Comparison of ENCODE assay signal across 1 cellular context in the genomic region with DNA sequence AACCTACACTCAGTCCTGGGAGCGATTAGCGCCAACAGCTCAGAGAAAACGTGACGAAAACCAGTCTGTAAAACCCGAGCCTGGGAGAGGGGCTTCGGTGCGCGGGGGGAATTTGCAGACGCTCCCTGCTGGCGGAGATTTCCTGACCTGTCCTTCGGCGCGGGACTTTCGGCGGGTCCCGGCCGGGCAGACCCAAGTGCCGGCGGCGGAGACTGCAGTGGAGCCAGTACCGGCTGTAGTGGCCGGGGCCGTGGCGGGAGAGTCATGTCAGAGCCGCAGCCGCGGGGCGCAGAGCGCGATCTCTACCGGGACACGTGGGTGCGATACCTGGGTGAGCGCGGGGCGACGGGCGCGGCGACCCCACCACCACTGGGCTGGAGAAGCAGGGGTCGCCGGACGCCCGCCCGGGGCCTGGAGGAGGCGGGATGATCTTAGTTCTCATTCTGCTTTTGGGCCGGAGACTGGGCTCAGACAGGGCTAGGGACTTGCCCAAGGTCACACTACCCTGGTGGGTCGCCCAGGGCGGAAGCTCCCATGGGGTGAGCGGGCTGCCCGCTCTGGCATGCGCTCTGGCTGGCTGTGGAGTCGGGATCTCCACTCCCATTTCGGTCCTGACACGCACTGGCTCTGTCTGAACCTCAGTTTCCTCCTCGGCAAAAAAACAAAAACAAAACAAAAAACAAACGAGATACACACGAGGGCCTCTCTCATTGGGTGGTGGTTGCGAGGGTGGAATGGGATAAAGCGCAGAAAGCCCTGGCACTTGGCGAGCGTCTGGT.
TF ChIP-seq lines count a peak whose summit lies in the region.

A gene with protein sequence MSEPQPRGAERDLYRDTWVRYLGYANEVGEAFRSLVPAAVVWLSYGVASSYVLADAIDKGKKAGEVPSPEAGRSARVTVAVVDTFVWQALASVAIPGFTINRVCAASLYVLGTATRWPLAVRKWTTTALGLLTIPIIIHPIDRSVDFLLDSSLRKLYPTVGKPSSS (plus strand): TSS at position 153 of the 779 bp plus-strand sequence. CDS start 112 bp downstream, at position 265.

TF ChIP-seq in A549, 52 proteins besides CTCF, POLR2A, EP300 and RAD21 (continued from another document):
- TF ChIP-seq, protein P1, sequence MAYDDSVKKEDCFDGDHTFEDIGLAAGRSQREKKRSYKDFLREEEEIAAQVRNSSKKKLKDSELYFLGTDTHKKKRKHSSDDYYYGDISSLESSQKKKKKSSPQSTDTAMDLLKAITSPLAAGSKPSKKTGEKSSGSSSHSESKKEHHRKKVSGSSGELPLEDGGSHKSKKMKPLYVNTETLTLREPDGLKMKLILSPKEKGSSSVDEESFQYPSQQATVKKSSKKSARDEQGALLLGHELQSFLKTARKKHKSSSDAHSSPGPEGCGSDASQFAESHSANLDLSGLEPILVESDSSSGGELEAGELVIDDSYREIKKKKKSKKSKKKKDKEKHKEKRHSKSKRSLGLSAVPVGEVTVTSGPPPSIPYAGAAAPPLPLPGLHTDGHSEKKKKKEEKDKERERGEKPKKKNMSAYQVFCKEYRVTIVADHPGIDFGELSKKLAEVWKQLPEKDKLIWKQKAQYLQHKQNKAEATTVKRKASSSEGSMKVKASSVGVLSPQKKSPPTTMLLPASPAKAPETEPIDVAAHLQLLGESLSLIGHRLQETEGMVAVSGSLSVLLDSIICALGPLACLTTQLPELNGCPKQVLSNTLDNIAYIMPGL (CRISPR knock-in tag; IDR thresholded peaks at IDR 0.05; ENCODE audit: borderline replicate concordance), result 0 out of 2 replicates have a peak, but pooled peaks have one; percentile 28
- TF ChIP-seq, protein P2, sequence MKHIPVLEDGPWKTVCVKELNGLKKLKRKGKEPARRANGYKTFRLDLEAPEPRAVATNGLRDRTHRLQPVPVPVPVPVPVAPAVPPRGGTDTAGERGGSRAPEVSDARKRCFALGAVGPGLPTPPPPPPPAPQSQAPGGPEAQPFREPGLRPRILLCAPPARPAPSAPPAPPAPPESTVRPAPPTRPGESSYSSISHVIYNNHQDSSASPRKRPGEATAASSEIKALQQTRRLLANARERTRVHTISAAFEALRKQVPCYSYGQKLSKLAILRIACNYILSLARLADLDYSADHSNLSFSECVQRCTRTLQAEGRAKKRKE (CRISPR knock-in tag; IDR thresholded peaks at IDR 0.05; ENCODE audit: low read depth), result no peak
- peak; percentile 89 for TF ChIP-seq E2F6 (IDR thresholded peaks at IDR 0.05; ENCODE audit: borderline replicate concordance, low read depth)
- TF ChIP-seq TP53 (CRISPR knock-in tag; IDR thresholded peaks at IDR 0.05), result no peak
- TF ChIP-seq CHD2 (IDR thresholded peaks at IDR 0.05; ENCODE audit: low read length, partially characterized antibody), result no peak
- peak; percentile 69 for TF ChIP-seq MAX (IDR thresholded peaks at IDR 0.05)
- TF ChIP-seq FOXS1 (CRISPR knock-in tag; IDR thresholded peaks at IDR 0.05), result no peak
- no peak for TF ChIP-seq HEYL (CRISPR knock-in tag; IDR thresholded peaks at IDR 0.05)
- TF ChIP-seq PHF8 (IDR thresholded peaks at IDR 0.05; ENCODE audit: borderline replicate concordance, low read depth), result 0 out of 2 replicates have a peak, but pooled peaks have one; percentile 21
- TF ChIP-seq CBX2 (IDR thresholded peaks at IDR 0.05; ENCODE audit: borderline replicate concordance, low read depth), result no peak
- TF ChIP-seq, protein P3, sequence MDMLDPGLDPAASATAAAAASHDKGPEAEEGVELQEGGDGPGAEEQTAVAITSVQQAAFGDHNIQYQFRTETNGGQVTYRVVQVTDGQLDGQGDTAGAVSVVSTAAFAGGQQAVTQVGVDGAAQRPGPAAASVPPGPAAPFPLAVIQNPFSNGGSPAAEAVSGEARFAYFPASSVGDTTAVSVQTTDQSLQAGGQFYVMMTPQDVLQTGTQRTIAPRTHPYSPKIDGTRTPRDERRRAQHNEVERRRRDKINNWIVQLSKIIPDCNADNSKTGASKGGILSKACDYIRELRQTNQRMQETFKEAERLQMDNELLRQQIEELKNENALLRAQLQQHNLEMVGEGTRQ (IDR thresholded peaks at IDR 0.05), result no peak
- TF ChIP-seq HOXB5 (CRISPR knock-in tag; IDR thresholded peaks at IDR 0.05), result no peak
- TF ChIP-seq KDM1A (IDR thresholded peaks at IDR 0.05; ENCODE audit: low read depth), result no peak
- no peak for TF ChIP-seq NR3C1 (IDR thresholded peaks at IDR 0.05)
